In genomic region chr4:80459918-80460473, GRCh38 we compare ENCODE assay signal across 16 cellular contexts.
DNase-seq lines count a peak whose midpoint lies in the region; ATAC-seq and TF ChIP-seq lines count a peak whose summit lies in the region.
"Had no signal": no experiment of that assay in that cellular context is flagged by ENCODE, and none has a peak within 500 bp of the region (broad histone marks: within the 10 kb centered on the region; RNA-seq: fewer than 3 reads in every experiment).

No MANE protein-coding gene starts in this region.

- WGBS in mammary epithelial cell (ENCODE audit: low coverage, missing lambda C conversion rate), result 93% methylated on average over 1 of the region's 1 CpG

- no peak overlapping the region for H3K4me2 ChIP-seq in PC-3 (ENCODE audit: low read length)
- H3K4me2 ChIP-seq in mammary epithelial cell (ENCODE audit: insufficient read depth, low read depth, low read length), result no peak overlapping the region

- DNase-seq in activated gamma-delta T cell treated with Interleukin-2 at 50 U/mL for 16 hours (peak; percentile 6), activated gamma-delta T cell (lab: John Stamatoyannopoulos, UW) (no peak), PC-3 (no peak), left lung (no peak), osteocyte (ENCODE audit: extremely low spot score, unreplicated experiment) (no peak), mammary epithelial cell (no peak)
- DNase-seq: ACHN, NCI-H1048, NCI-H146, NCI-H446, SHP77 had no signal

- intact Hi-C loops in PC-3 (cut with micrococcal nuclease) (no loop called here), left lung (cut with DNase I) (no loop called here), mammary epithelial cell (cut with micrococcal nuclease) (loop anchor here (5.0 kb wide), 1 partner anchor 93 kb away; no protein-coding TSS in a partner anchor)

- TF ChIP-seq CTCF in PC-3 (conservative IDR thresholded peaks at IDR 0.05; ENCODE audit: low read depth, low read length) (0 out of 2 replicates have a peak, but pooled peaks have one; percentile 9), left lung (IDR thresholded peaks at IDR 0.05) (no peak), osteocyte (IDR thresholded peaks at IDR 0.05) (no peak), mammary epithelial cell (conservative IDR thresholded peaks at IDR 0.05 in 1 of 2, IDR thresholded peaks at IDR 0.05 in 1 of 2; ENCODE audit: extremely low read depth in 1 of 2, insufficient read depth in 1 of 2, low read depth in 1 of 2, low read length in 2 of 2) (peak in 1 of 2 donors; percentile 29)

- H3K4me3 Mint-ChIP-seq in osteocyte (ENCODE audit: unreplicated experiment), result no peak overlapping the region

- H4K20me1 ChIP-seq in PC-3 (ENCODE audit: low read length), result no peaks in the 10 kb centered on the region
- no peaks in the 10 kb centered on the region for H4K20me1 ChIP-seq in mammary epithelial cell (ENCODE audit: insufficient read depth, low read length)

- H3K9ac ChIP-seq in HUES6 (ENCODE audit: low read length) (no peak overlapping the region), PC-3 (ENCODE audit: low read length) (no peak overlapping the region), mammary epithelial cell (ENCODE audit: insufficient read depth, low read length) (no peak overlapping the region)

- H3K36me3 ChIP-seq in HUES6 (ENCODE audit: control insufficient read depth, insufficient read depth, low read length) (no peaks in the 10 kb centered on the region), PC-3 (ENCODE audit: low read depth, low read length) (no peaks in the 10 kb centered on the region), left lung (no peaks in the 10 kb centered on the region), mammary epithelial cell (ENCODE audit: insufficient read depth, low read length) (no peaks in the 10 kb centered on the region)

- no TSS peak for BruUV-seq in PC-3 (replicated peaks; lab: Mats Ljungman, UMichigan)
- BruUV-seq in mammary epithelial cell (replicated peaks; lab: Mats Ljungman, UMichigan), result no TSS peak

- dilution Hi-C loops in mammary epithelial cell (cut with HindIII; ENCODE audit: low sequenced_read_pairs), result no loop called here

- ATAC-seq in PC-3 (no peak), left lung (peak; percentile 33), HG02973 (IDR thresholded peaks at IDR 0.05; ENCODE audit: unreplicated experiment) (no peak)
- ATAC-seq: HCT116, SK-N-SH treated with all-trans-retinoic acid at 6 μM for 48 hours had no signal

- H3K27me3 ChIP-seq in HUES6 (ENCODE audit: control insufficient read depth, insufficient read depth, low read length) (no peaks in the 10 kb centered on the region), PC-3 (ENCODE audit: low read length) (no peaks in the 10 kb centered on the region), left lung (no peaks in the 10 kb centered on the region), mammary epithelial cell (ENCODE audit: insufficient read depth, low read length) (no peaks in the 10 kb centered on the region)

- no peaks in the 10 kb centered on the region for H3F3A ChIP-seq in PC-3 (ENCODE audit: low read length, unreplicated experiment)

- H3K27ac Mint-ChIP-seq in osteocyte (ENCODE audit: unreplicated experiment), result no peak overlapping the region

- H3K36me3 Mint-ChIP-seq in osteocyte (ENCODE audit: unreplicated experiment), result no peaks in the 10 kb centered on the region
- H3K36me3 Mint-ChIP-seq: CD4-positive, CD25-positive, alpha-beta regulatory T cell had no signal

- 0 out of 2 replicates have a peak overlapping the region, but pooled peaks have one; percentile 5 for H3K27ac ChIP-seq in HUES6 (ENCODE audit: low read depth, low read length)
- no peak overlapping the region for H3K27ac ChIP-seq in PC-3 (ENCODE audit: low read length)
- no peak overlapping the region for H3K27ac ChIP-seq in left lung
- H3K27ac ChIP-seq in mammary epithelial cell (ENCODE audit: insufficient read depth, low read depth, low read length), result no peak overlapping the region

- H3K9me3 ChIP-seq in HUES6 (ENCODE audit: control insufficient read depth, insufficient read depth, low read depth, low read length) (no peaks in the 10 kb centered on the region), PC-3 (ENCODE audit: low read length) (no peaks in the 10 kb centered on the region), left lung (no peaks in the 10 kb centered on the region), mammary epithelial cell (replicated peaks; ENCODE audit: insufficient read depth, low read length) (no peaks in the 10 kb centered on the region)

- no peaks in the 10 kb centered on the region for H3K9me3 Mint-ChIP-seq in osteocyte (ENCODE audit: unreplicated experiment)

- H3K27me3 Mint-ChIP-seq in osteocyte (ENCODE audit: unreplicated experiment), result peaks cover 12% of the 10 kb centered on the region
- H3K27me3 Mint-ChIP-seq: CD4-positive, CD25-positive, alpha-beta regulatory T cell had no signal

- POLR2A ChIA-PET in PC-3 (lab: Charles Lee; ENCODE audit: unreplicated experiment), result no interaction called here

- CTCF ChIA-PET in PC-3 (lab: Charles Lee), result interaction anchor here (0.5 to 0.6 kb wide), 2 partner anchors 13 to 580 kb away, joined by 3 to 10 read pairs; no protein-coding TSS in a partner anchor
- CTCF ChIA-PET in mammary epithelial cell (lab: Charles Lee; ENCODE audit: low non-redundant PET), result no interaction called here

- H3K4me1 ChIP-seq in HUES6 (ENCODE audit: control insufficient read depth, insufficient read depth, low read length), result peaks cover 29% of the 10 kb centered on the region
- H3K4me1 ChIP-seq in PC-3 (ENCODE audit: insufficient read depth, low read length), result peaks cover 35% of the 10 kb centered on the region
- H3K4me1 ChIP-seq in left lung, result no peaks in the 10 kb centered on the region
- peaks cover 18% of the 10 kb centered on the region for H3K4me1 ChIP-seq in mammary epithelial cell (ENCODE audit: insufficient read depth, low read length)

- H2AFZ ChIP-seq in PC-3 (ENCODE audit: low read length) (no peak overlapping the region), mammary epithelial cell (ENCODE audit: low read depth, low read length) (no peak overlapping the region)

- in situ Hi-C loops in mammary epithelial cell (cut with MboI; ENCODE audit: low sequenced_read_pairs in 2 of 2), result no loop called here

- H3K4me3 ChIP-seq in HUES6 (ENCODE audit: low read depth, low read length) (no peak overlapping the region), PC-3 (ENCODE audit: low read length) (no peak overlapping the region), left lung (no peak overlapping the region), mammary epithelial cell (replicated peaks in 1 of 3; ENCODE audit: insufficient read depth in 1 of 3, low read depth in 2 of 3, low read length in 3 of 3) (no peak overlapping the region)

- H3K79me2 ChIP-seq in PC-3 (ENCODE audit: low read length) (no peaks in the 10 kb centered on the region), mammary epithelial cell (ENCODE audit: insufficient read depth, low read length) (no peaks in the 10 kb centered on the region)

- H3K9me2 ChIP-seq in PC-3 (replicated peaks; ENCODE audit: low read length), result no peaks in the 10 kb centered on the region

- H3K4me1 Mint-ChIP-seq in osteocyte (ENCODE audit: unreplicated experiment), result no peaks in the 10 kb centered on the region
